Comparison of ENCODE assay signal across 8 cellular contexts in the genomic region with DNA sequence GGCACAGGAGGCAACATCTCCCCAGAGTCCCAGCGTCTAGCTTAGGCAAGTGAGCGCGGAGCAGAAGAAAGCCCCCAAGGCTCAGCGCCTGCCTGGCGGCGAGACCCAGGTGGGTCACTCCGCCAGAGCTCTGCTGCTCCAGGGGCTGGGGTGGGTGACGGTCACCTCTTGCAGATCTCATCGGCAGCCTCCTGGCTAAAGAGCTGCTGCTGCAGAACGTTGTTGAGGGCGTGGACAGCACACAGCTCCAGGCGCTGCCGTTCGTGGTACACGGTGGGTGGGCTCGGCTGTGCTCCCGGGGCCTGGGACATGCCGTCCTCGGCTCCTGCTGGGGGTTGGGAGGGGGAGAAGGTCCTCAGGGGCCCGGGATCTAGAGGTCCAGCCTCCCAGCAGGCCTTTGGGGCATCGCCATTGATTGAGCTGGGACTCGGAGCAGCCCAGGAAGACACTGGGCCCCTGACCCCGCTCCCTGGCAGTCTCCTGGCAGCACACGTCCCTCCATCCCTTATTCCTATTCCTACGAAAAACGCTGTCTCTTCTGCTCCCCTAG. TPM values are rescaled to one million over a fixed set of nuclear protein-coding genes. Genes with fewer than 3 reads are reported as not detected.
DNase-seq lines count a peak whose midpoint lies in the region; ATAC-seq and TF ChIP-seq lines count a peak whose summit lies in the region.

No MANE protein-coding gene starts in this region.

- no peak for DNase-seq in AG10803 (ENCODE audit: low read depth)
- DNase-seq in NB4 (ENCODE audit: low read depth), result no peak
- no peak for DNase-seq in effector memory CD4-positive, alpha-beta T cell
- no peak for DNase-seq in natural killer cell
- no peak for DNase-seq in NCI-H524 treated with DMSO at 0.1 percent for 48 hours (lab: John Stamatoyannopoulos, UW)

- no peak for TF ChIP-seq POLR2A in NB4 (IDR thresholded peaks at IDR 0.05; ENCODE audit: extremely low read depth, insufficient read length)

- intact Hi-C loops in natural killer cell (cut with micrococcal nuclease), result no loop called here

- H3K36me3 ChIP-seq in effector memory CD4-positive, alpha-beta T cell (ENCODE audit: control insufficient read depth, insufficient read depth, low read length), result no peaks in the 10 kb centered on the region

- H3K4me3 ChIP-seq in AG10803 (ENCODE audit: low read length) (peak overlapping the region; percentile 95), NB4 (ENCODE audit: low read depth, low read length) (peak overlapping the region; percentile 57)
- H3K4me3 ChIP-seq in effector memory CD4-positive, alpha-beta T cell (ENCODE audit: insufficient read depth, low read depth, low read length, poor library complexity, severe bottlenecking), result peak overlapping the region; percentile 52

- H3K4me3 Mint-ChIP-seq in natural killer cell, result peak overlapping the region; percentile 91

- H3K4me1 Mint-ChIP-seq in natural killer cell, result peaks cover 19 to 34% of the 10 kb centered on the region in 2 donors

- H3K36me3 Mint-ChIP-seq in natural killer cell, result no peaks in the 10 kb centered on the region

- H3K27ac Mint-ChIP-seq in natural killer cell, result peak overlapping the region; percentile 87 to 100

- no peaks in the 10 kb centered on the region for H3K9me3 Mint-ChIP-seq in natural killer cell

- no peaks in the 10 kb centered on the region for H3K27me3 ChIP-seq in effector memory CD4-positive, alpha-beta T cell (replicated peaks; ENCODE audit: control insufficient read depth, insufficient read depth, low read length, poor library complexity, severe bottlenecking)

- peaks cover 12% of the 10 kb centered on the region for H3K4me1 ChIP-seq in effector memory CD4-positive, alpha-beta T cell (ENCODE audit: control insufficient read depth, insufficient read depth, low read length, poor library complexity, severe bottlenecking)

- peak overlapping the region; percentile 81 for H3K27ac ChIP-seq in effector memory CD4-positive, alpha-beta T cell (ENCODE audit: insufficient read depth, low read length, poor library complexity, severe bottlenecking)

- TF ChIP-seq CTCF in AG10803 (conservative IDR thresholded peaks at IDR 0.05; ENCODE audit: low read length), result no peak
- TF ChIP-seq CTCF in NB4 (IDR thresholded peaks at IDR 0.05; ENCODE audit: low read depth, low read length), result no peak
- no peak for TF ChIP-seq CTCF in natural killer cell (IDR thresholded peaks at IDR 0.05)

- peaks cover 0 to 3% of the 10 kb centered on the region in 2 donors for H3K27me3 Mint-ChIP-seq in natural killer cell (ENCODE audit: low read depth in 2 of 2)

- H3K9me3 ChIP-seq in effector memory CD4-positive, alpha-beta T cell (ENCODE audit: control insufficient read depth, low read length), result no peaks in the 10 kb centered on the region

- ATAC-seq in natural killer cell (no peak), HG03378 (IDR thresholded peaks at IDR 0.05; ENCODE audit: unreplicated experiment) (no peak), GM18520 (IDR thresholded peaks at IDR 0.05; ENCODE audit: unreplicated experiment) (no peak), GM19463 (IDR thresholded peaks at IDR 0.05; ENCODE audit: unreplicated experiment) (no peak)

RNA-seq across cellular contexts. Expression of gene JOSD2, which starts 0.8 kb away (rescaled TPM):
- total RNA-seq in natural killer cell, result 10 to 100 TPM; 18.8 to 22.0 (median 20.3) TPM

RNA-seq across cellular contexts. Expression of gene ASPDH, which starts 3.5 kb away (rescaled TPM):
- total RNA-seq in natural killer cell, result not detected

RNA-seq across cellular contexts. Expression of gene GARIN5A, which starts 33.5 kb away (rescaled TPM):
- under 1 TPM in 1 of 3 donors, not detected in 2; 0.59 TPM for total RNA-seq in natural killer cell

RNA-seq across cellular contexts. Expression of gene EMC10, which starts 33.9 kb away (rescaled TPM):
- 10 to 100 TPM; 79.5 to 85.1 (median 80.1) TPM for total RNA-seq in natural killer cell

RNA-seq across cellular contexts. Expression of gene LRRC4B, which starts 58.0 kb away (rescaled TPM):
- not detected for total RNA-seq in natural killer cell
